ENCODE assay signal across 8 cellular contexts in genomic region chr7:44580945-44581344, GRCh38. TPM values are rescaled to one million over a fixed set of nuclear protein-coding genes. Genes with fewer than 3 reads are reported as not detected.
DNase-seq lines count a peak whose midpoint lies in the region; ATAC-seq and TF ChIP-seq lines count a peak whose summit lies in the region.

No MANE protein-coding gene starts in this region.

- no peaks in the 10 kb centered on the region for H3K9me3 Mint-ChIP-seq in nephron

- peak overlapping the region; percentile 86 to 91 (median 91) for H3K4me3 Mint-ChIP-seq in nephron

- peaks cover 25% of the 10 kb centered on the region for H3K36me3 Mint-ChIP-seq in nephron (ENCODE audit: low read depth)

- H3K27ac ChIP-seq in C4-2B (peak overlapping the region; percentile 98), Karpas-422 (ENCODE audit: low read length) (peak overlapping the region; percentile 76), dorsolateral prefrontal cortex (peak overlapping the region in 21 of 59 donors; percentile 94 to 100 (median 99))

- intact Hi-C loops in dorsolateral prefrontal cortex (cut with DNase I), result loop anchor here (5.0 to 10.0 kb wide), 5 partner anchors 216 to 534 kb away; partner anchors contain the start of genes PPIA (in 1 of the 2), PURB (in 1 of the 2) and TBRG4 (in 1 of the 2)

- ATAC-seq in GM21528 (IDR thresholded peaks at IDR 0.05; ENCODE audit: low FRiP score, unreplicated experiment) (no peak), HG03457 (IDR thresholded peaks at IDR 0.05; ENCODE audit: unreplicated experiment) (no peak)

- H3K9me3 ChIP-seq in Karpas-422 (ENCODE audit: low read length), result no peaks in the 10 kb centered on the region

- peak overlapping the region; percentile 91 to 99 (median 97) for H3K27ac Mint-ChIP-seq in nephron

- peaks cover 29% of the 10 kb centered on the region for H3K79me2 ChIP-seq in Karpas-422 (ENCODE audit: low read length)

- H4K20me1 ChIP-seq in Karpas-422 (ENCODE audit: insufficient read depth, low read depth, low read length), result no peaks in the 10 kb centered on the region

- H3K36me3 ChIP-seq in Karpas-422 (ENCODE audit: insufficient read depth, low read length), result peaks cover 11% of the 10 kb centered on the region

- H2AFZ ChIP-seq in Karpas-422 (ENCODE audit: low read length), result no peak overlapping the region

- no peak for TF ChIP-seq CTCF in C4-2B (conservative IDR thresholded peaks at IDR 0.05)
- no peak for TF ChIP-seq CTCF in dorsolateral prefrontal cortex (IDR thresholded peaks at IDR 0.05 in 54 of 56, conservative IDR thresholded peaks at IDR 0.05 in 2 of 56; ENCODE audit: low read depth in 1 of 56, partially characterized antibody in 56 of 56)
- no peak for TF ChIP-seq CTCF in nephron (IDR thresholded peaks at IDR 0.05; ENCODE audit: unreplicated experiment in 3 of 3)

- H3K9me2 ChIP-seq in Karpas-422 (replicated peaks; ENCODE audit: insufficient read depth, low read length), result no peaks in the 10 kb centered on the region

- peak overlapping the region; percentile 94 for H3K9ac ChIP-seq in Karpas-422 (ENCODE audit: low read length)

- peak overlapping the region; percentile 95 for H3K4me2 ChIP-seq in Karpas-422 (ENCODE audit: low read depth, low read length, poor library complexity, severe bottlenecking)

- H3K4me3 ChIP-seq in Karpas-422 (ENCODE audit: low read length) (peak overlapping the region; percentile 89), dorsolateral prefrontal cortex (peak overlapping the region; percentile 65 to 100 (median 98))

- H3K27me3 Mint-ChIP-seq in nephron (ENCODE audit: low read depth), result peaks cover 6% of the 10 kb centered on the region

- peaks cover 27% of the 10 kb centered on the region for H3K4me1 Mint-ChIP-seq in nephron

- peaks cover 34% of the 10 kb centered on the region for H3K4me1 ChIP-seq in Karpas-422 (ENCODE audit: low read length)

- no peaks in the 10 kb centered on the region for H3K27me3 ChIP-seq in Karpas-422 (ENCODE audit: low read length)
- no peaks in the 10 kb centered on the region for H3K27me3 ChIP-seq in dorsolateral prefrontal cortex

- DNase-seq in Karpas-422 (no peak), dorsolateral prefrontal cortex (no peak), RPMI8226 (no peak), NAMALWA (ENCODE audit: low spot score) (no peak)

RNA-seq across cellular contexts. Expression of gene TMED4, which starts 1.1 kb away (rescaled TPM):
- 62.0 and 66.2 TPM in 2 replicates for total RNA-seq in Karpas-422 (2014; rRNA removed; shearing (Covaris generic); ENCODE audit: low replicate concordance)
- total RNA-seq in dorsolateral prefrontal cortex, result 10 to 100 TPM; 53.4 to 91.7 (median 69.9) TPM

RNA-seq across cellular contexts. Expression of gene DDX56, which starts 7.2 kb away (rescaled TPM):
- 66.8 and 73.3 TPM in 2 replicates for total RNA-seq in Karpas-422 (2014; rRNA removed; shearing (Covaris generic); ENCODE audit: low replicate concordance)
- total RNA-seq in dorsolateral prefrontal cortex, result 10 to 100 TPM; 38.1 to 83.2 (median 61.5) TPM

RNA-seq across cellular contexts. Expression of gene OGDH, which starts 25.5 kb away (rescaled TPM):
- total RNA-seq in Karpas-422 (2014; rRNA removed; shearing (Covaris generic); ENCODE audit: low replicate concordance), result 24.9 and 34.9 TPM in 2 replicates
- 100 to 1,000 TPM in 116 of 120 experiments, 10 to 100 TPM in 4; 86.3 to 153 (median 120) TPM for total RNA-seq in dorsolateral prefrontal cortex

RNA-seq across cellular contexts. Expression of gene NPC1L1, which starts 39.8 kb away (rescaled TPM):
- not detected in 2 replicates for total RNA-seq in Karpas-422 (2014; rRNA removed; shearing (Covaris generic); ENCODE audit: low replicate concordance)
- total RNA-seq in dorsolateral prefrontal cortex, result 1 to 10 TPM in 19 of 120 experiments, under 1 TPM in 74, not detected in 27; 0.07 to 6.0 (median 0.33) TPM
